ENCODE assay signal across 15 cellular contexts in the genomic region with DNA sequence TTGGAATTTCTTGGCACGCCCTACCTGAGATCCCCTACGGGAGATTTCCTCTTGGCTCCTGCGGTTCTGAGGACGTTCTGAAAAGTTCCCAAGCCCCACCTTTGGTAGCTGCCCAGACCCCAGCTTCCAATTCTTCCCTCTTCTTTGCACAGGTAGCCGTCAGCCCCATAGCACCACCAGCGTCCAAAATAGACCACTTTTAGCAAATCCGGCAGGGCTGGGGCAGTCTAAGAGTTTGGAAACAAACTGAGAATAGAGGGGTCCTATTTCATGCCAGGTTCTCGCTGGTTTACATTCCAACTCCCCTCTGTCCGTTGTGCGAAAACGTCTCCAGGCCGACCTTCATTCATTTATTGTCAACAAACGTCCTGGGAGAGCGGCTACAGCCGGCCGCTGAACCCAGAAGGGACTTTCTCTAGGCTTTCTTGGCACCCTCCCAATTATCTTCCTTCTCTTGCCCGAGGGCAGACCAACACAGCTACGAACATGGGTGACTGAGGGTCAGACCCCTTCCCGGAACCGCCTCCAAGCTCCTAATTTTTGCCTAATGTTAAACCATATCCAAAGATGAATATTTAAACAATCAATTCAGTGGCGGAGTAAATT. TPM values are rescaled to one million over a fixed set of nuclear protein-coding genes. Genes with fewer than 3 reads are reported as not detected.
"Had no signal": no experiment of that assay in that cellular context is flagged by ENCODE, and none has a peak within 500 bp of the region (broad histone marks: within the 10 kb centered on the region; RNA-seq: fewer than 3 reads in every experiment).

No MANE protein-coding gene starts in this region.

RNA-seq across cellular contexts. Expression of gene FOXD4L3, which starts 3.1 kb away (rescaled TPM):
- total RNA-seq: activated B cell treated with CpG ODN at 0.5 μM for 24 hours; activated CD4-positive, alpha-beta memory T cell treated with anti-CD3 and anti-CD28 coated beads for 36 hours; activated CD4-positive, alpha-beta T cell treated with anti-CD3 and anti-CD28 coated beads, Interleukin-2, amount 10 ng/mL, durations not matched to agents 24 days and 14 days; activated naive CD4-positive, alpha-beta T cell treated with anti-CD3 and anti-CD28 coated beads for 36 hours; activated T-cell treated with anti-CD3 and anti-CD28 coated beads, Interleukin-2, amount 50 U/mL, for 4 hours; activated T-cell treated with anti-CD3 and anti-CD28 coated beads, Interleukin-2, amount 50 U/mL, for 72 hours; activated T-helper 1 cell treated with anti-CD3 and anti-CD28 coated beads, Interleukin-12 subunit alpha, Interleukin-12 subunit beta, Interleukin-2, Interleukin-4 antibody, amounts not matched to agents 30 ng/mL and 10 ng/mL and 1 ng/mL, durations not matched to agents 14 hours and 24 hours and 36 hours; adrenal gland; ascending aorta; bronchial epithelial cell had no signal

RNA-seq across cellular contexts. Expression of gene PGM5, which starts 50.6 kb away (rescaled TPM):
- total RNA-seq: activated B cell treated with CpG ODN at 0.5 μM for 24 hours; activated CD4-positive, alpha-beta memory T cell treated with anti-CD3 and anti-CD28 coated beads for 36 hours; activated CD4-positive, alpha-beta T cell treated with anti-CD3 and anti-CD28 coated beads, Interleukin-2, amount 10 ng/mL, durations not matched to agents 24 days and 14 days; activated CD8-positive, alpha-beta memory T cell treated with anti-CD3 and anti-CD28 coated beads for 36 hours; activated CD8-positive, alpha-beta T cell treated with anti-CD3 and anti-CD28 coated beads for 36 hours; activated naive CD4-positive, alpha-beta T cell treated with anti-CD3 and anti-CD28 coated beads for 36 hours; activated naive CD4-positive, alpha-beta T cell treated with anti-CD3 and anti-CD28 coated beads, Interleukin-2, amount 50 U/mL, for 72 hours; activated naive CD8-positive, alpha-beta T cell treated with anti-CD3 and anti-CD28 coated beads for 36 hours; activated T-cell treated with anti-CD3 and anti-CD28 coated beads, Interleukin-2, amount 50 U/mL, for 4 hours; activated T-cell treated with anti-CD3 and anti-CD28 coated beads, Interleukin-2, amount 50 U/mL, for 72 hours; activated T-helper 1 cell treated with anti-CD3 and anti-CD28 coated beads, Interleukin-12 subunit alpha, Interleukin-12 subunit beta, Interleukin-2, Interleukin-4 antibody, amounts not matched to agents 30 ng/mL and 10 ng/mL and 1 ng/mL, durations not matched to agents 14 hours and 24 hours and 36 hours; activated T-helper 17 cell treated with anti-CD3 and anti-CD28 coated beads, Interleukin-2, amount 50 U/mL, for 72 hours had no signal
